In genomic region chr7:30504347-30505173, GRCh38 we compare ENCODE assay signal across 8 cellular contexts. TPM values are rescaled to one million over a fixed set of nuclear protein-coding genes. Genes with fewer than 3 reads are reported as not detected.
DNase-seq lines count a peak whose midpoint lies in the region; TF ChIP-seq lines count a peak whose summit lies in the region.

Gene GGCT, minus strand, starts transcription at chr7:30504829. Its CDS starts 120 bp downstream, at chr7:30504709.

- peak within 1 kb of the TSS; percentile 71 for H3K4me3 ChIP-seq in HAP-1
- H3K4me3 ChIP-seq in MM.1S (ENCODE audit: low read length), result peak within 1 kb of the TSS; percentile 82
- peak within 1 kb of the TSS; percentile 79 for H3K4me3 ChIP-seq in neural cell (ENCODE audit: low read length)
- H3K4me3 ChIP-seq in stomach, result peak within 1 kb of the TSS; percentile 87 to 97 (median 92)

- H3K9ac ChIP-seq in MM.1S (ENCODE audit: low read length) (peak within 1 kb of the TSS; percentile 69), neural cell (ENCODE audit: low read length) (peak within 1 kb of the TSS; percentile 60)

- H3K4me2 ChIP-seq in MM.1S (ENCODE audit: low read depth, low read length) (peak within 1 kb of the TSS; percentile 94), neural cell (ENCODE audit: low read length) (peak within 1 kb of the TSS; percentile 74)

- H3F3A ChIP-seq in MM.1S (ENCODE audit: insufficient read depth, low read length) (no peaks in the 10 kb centered on the region), neural cell (ENCODE audit: insufficient read depth, low read length, poor library complexity, severe bottlenecking) (no peaks in the 10 kb centered on the region)

- no peaks in the 10 kb centered on the region for H3K9me3 ChIP-seq in HAP-1
- H3K9me3 ChIP-seq in MM.1S (replicated peaks; ENCODE audit: insufficient read depth, low read length), result no peaks in the 10 kb centered on the region
- H3K9me3 ChIP-seq in neural cell (ENCODE audit: low read length), result no peaks in the 10 kb centered on the region
- H3K9me3 ChIP-seq in stomach, result no peaks in the 10 kb centered on the region

- TF ChIP-seq POLR2A in stomach (IDR thresholded peaks at IDR 0.05), result peak in 1 of 4 donors; percentile 7

- DNase-seq in G401 (ENCODE audit: low spot score), result peak; percentile 100
- DNase-seq in HAP-1 (ENCODE audit: low spot score in 2 of 2), result peak; percentile 98 to 99
- peak; percentile 99 for DNase-seq in MM.1S
- peak; percentile 93 for DNase-seq in SIG-M5 (lab: John Stamatoyannopoulos, UW)
- peak; percentile 83 for DNase-seq in activated gamma-delta T cell (lab: John Stamatoyannopoulos, UW)
- DNase-seq in fibroblast of the conjunctiva (ENCODE audit: low read depth), result peak; percentile 98
- peak; percentile 99 for DNase-seq in stomach

- in situ Hi-C loops in G401 (cut with HindIII; ENCODE audit: low sequenced_read_pairs) (no loop called here), HAP-1 (cut with MboI; ENCODE audit: low sequenced_read_pairs) (no loop called here)

- no peak for TF ChIP-seq RAD21 in neural cell (conservative IDR thresholded peaks at IDR 0.05)

- H3K36me3 ChIP-seq in HAP-1 (replicated peaks) (peaks cover 4% of the 10 kb centered on the region), MM.1S (replicated peaks; ENCODE audit: insufficient read depth, low read length) (no peaks in the 10 kb centered on the region), neural cell (ENCODE audit: insufficient read depth, low read length) (no peaks in the 10 kb centered on the region), stomach (peaks cover 0 to 2% (median 0%) of the 10 kb centered on the region in 4 donors)

- intact Hi-C loops in stomach (cut with DNase I; ENCODE audit: low total_unique reads), result no loop called here

- H3K9me2 ChIP-seq in MM.1S (replicated peaks; ENCODE audit: insufficient read depth, low read length) (no peaks in the 10 kb centered on the region), neural cell (ENCODE audit: insufficient read depth, low read length) (no peaks in the 10 kb centered on the region)

- H3K79me2 ChIP-seq in MM.1S (ENCODE audit: low read length) (peaks cover 48% of the 10 kb centered on the region), neural cell (replicated peaks; ENCODE audit: insufficient read depth, low read length) (no peaks in the 10 kb centered on the region)

- no peaks in the 10 kb centered on the region for H3K27me3 ChIP-seq in HAP-1 (ENCODE audit: low read depth)
- no peaks in the 10 kb centered on the region for H3K27me3 ChIP-seq in MM.1S (replicated peaks; ENCODE audit: insufficient read depth, low read length)
- H3K27me3 ChIP-seq in neural cell (ENCODE audit: insufficient read depth, low read depth, low read length), result no peaks in the 10 kb centered on the region
- no peaks in the 10 kb centered on the region for H3K27me3 ChIP-seq in stomach

- TF ChIP-seq EP300 in neural cell (conservative IDR thresholded peaks at IDR 0.05; ENCODE audit: poor library complexity, severe bottlenecking) (no peak), stomach (IDR thresholded peaks at IDR 0.05) (no peak)

- H3K4me1 ChIP-seq in HAP-1 (peaks cover 8% of the 10 kb centered on the region), MM.1S (ENCODE audit: low read length) (peaks cover 9% of the 10 kb centered on the region; the same call in 1 of the 2 replicates), stomach (peaks cover 15 to 34% (median 24%) of the 10 kb centered on the region in 4 donors)

- H2AFZ ChIP-seq in MM.1S (ENCODE audit: low read length), result peak within 1 kb of the TSS; percentile 87
- H2AFZ ChIP-seq in neural cell (ENCODE audit: low read depth, low read length), result peak within 1 kb of the TSS; percentile 36

- WGBS in stomach, 5 donors, result 0 to 1% (median 0%) methylated on average over 32 to 61 of the region's 61 CpGs

- TF ChIP-seq CTCF in MM.1S (IDR thresholded peaks at IDR 0.05; ENCODE audit: low read length) (no peak), neural cell (IDR thresholded peaks at IDR 0.05; ENCODE audit: poor library complexity, severe bottlenecking) (no peak), stomach (IDR thresholded peaks at IDR 0.05) (no peak)

- H3K27ac ChIP-seq in MM.1S (ENCODE audit: low read length) (peak within 1 kb of the TSS; percentile 54; the same call in 1 of the 2 replicates), neural cell (ENCODE audit: low read length) (no peak within 1 kb of the TSS), stomach (peak within 1 kb of the TSS; percentile 75 to 90 (median 85))

- H4K20me1 ChIP-seq in MM.1S (ENCODE audit: insufficient read depth, low read length) (no peaks in the 10 kb centered on the region), neural cell (ENCODE audit: insufficient read depth) (no peaks in the 10 kb centered on the region)

TF ChIP-seq in neural cell, 6 proteins besides CTCF, POLR2A, EP300 and RAD21:
- TF ChIP-seq EZH2 (IDR thresholded peaks at IDR 0.05; ENCODE audit: borderline replicate concordance, insufficient read depth, low read length, poor library complexity, severe bottlenecking) (no peak), SMC3 (conservative IDR thresholded peaks at IDR 0.05; ENCODE audit: poor library complexity) (peak; percentile 36), TAF1 (IDR thresholded peaks at IDR 0.05; ENCODE audit: low read depth) (no peak), POLR2AphosphoS5 (IDR thresholded peaks at IDR 0.05) (peak; percentile 63), MXI1 (conservative IDR thresholded peaks at IDR 0.05; ENCODE audit: poor library complexity, severe bottlenecking) (peak; percentile 80), REST (IDR thresholded peaks at IDR 0.05; ENCODE audit: borderline replicate concordance) (no peak)
TF ChIP-seq in neural cell: peak in this region for 3.

RNA-seq across cellular contexts. Expression of gene GGCT, which starts in this region (rescaled TPM):
- 59.2 and 89.5 TPM in 2 replicates for total RNA-seq in G401 (2014; rRNA removed; shearing (Covaris generic))
- polyA plus RNA-seq in neural cell (39.8 and 40.5 TPM in 2 replicates), stomach (10 to 100 TPM; 49.2 to 56.5 (median 53.6) TPM)
- 10.0 and 13.3 TPM in 2 replicates for polyA minus RNA-seq in neural cell
- 10 to 100 TPM in 2 of 5 donors, 1 to 10 TPM in 2, not detected in 1; 2.9 to 25.7 (median 11.8) TPM for total RNA-seq in stomach
